13 cellular contexts compared by ENCODE assay signal in the genomic region with DNA sequence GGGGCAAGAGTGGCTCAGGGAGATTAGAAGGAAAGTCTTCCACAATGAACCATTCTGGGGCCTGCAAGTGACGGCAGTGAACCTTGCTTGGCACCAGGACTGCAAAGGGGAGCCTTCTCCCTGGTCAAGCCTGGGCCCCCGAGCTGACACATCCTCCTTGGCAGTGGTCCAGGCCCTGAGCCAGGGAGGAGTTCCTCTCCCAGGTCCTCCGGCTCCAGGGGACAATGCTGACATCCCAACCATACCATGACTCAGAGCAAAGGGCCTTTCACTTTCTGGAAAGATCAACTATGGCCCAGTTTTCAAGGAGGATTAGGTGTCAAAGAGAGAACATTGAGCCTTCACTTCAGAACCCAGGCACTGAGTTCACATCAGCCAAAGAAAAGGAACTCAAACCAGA.
A peak's percentile ranks its signal among the peaks of the same experiment; 100 is the strongest.
DNase-seq lines count a peak whose midpoint lies in the region; ATAC-seq and TF ChIP-seq lines count a peak whose summit lies in the region.
"Had no signal": no experiment of that assay in that cellular context is flagged by ENCODE, and none has a peak within 500 bp of the region (broad histone marks: within the 10 kb centered on the region; RNA-seq: fewer than 3 reads in every experiment).

No MANE protein-coding gene starts in this region.

- H3K36me3 Mint-ChIP-seq in type B pancreatic cell, result no peaks in the 10 kb centered on the region
- H3K36me3 Mint-ChIP-seq: WTC11 had no signal

- H3K9me1 ChIP-seq in IMR-90 (ENCODE audit: insufficient read depth, low read length), result no peaks in the 10 kb centered on the region

- no peaks in the 10 kb centered on the region for H3K79me1 ChIP-seq in IMR-90 (ENCODE audit: low read depth in 1 of 2, low read length in 2 of 2)
- H3K79me1 ChIP-seq in mesendoderm (ENCODE audit: low read length), result no peaks in the 10 kb centered on the region

- H3K4me3 Mint-ChIP-seq in type B pancreatic cell, result no peak overlapping the region
- H3K4me3 Mint-ChIP-seq: activated T-helper 1 cell treated with anti-CD3 and anti-CD28 coated beads, Interleukin-12 subunit alpha, Interleukin-12 subunit beta, Interleukin-2, Interleukin-4 antibody, amounts not matched to agents 30 ng/mL and 10 ng/mL and 1 ng/mL, durations not matched to agents 14 hours and 24 hours and 36 hours; WTC11 had no signal

- no peak overlapping the region for H3K27ac Mint-ChIP-seq in type B pancreatic cell
- H3K27ac Mint-ChIP-seq: activated T-helper 1 cell treated with anti-CD3 and anti-CD28 coated beads, Interleukin-12 subunit alpha, Interleukin-12 subunit beta, Interleukin-2, Interleukin-4 antibody, amounts not matched to agents 30 ng/mL and 10 ng/mL and 1 ng/mL, durations not matched to agents 14 hours and 24 hours and 36 hours; WTC11 had no signal

- no peak overlapping the region for H2AK5ac ChIP-seq in IMR-90 (ENCODE audit: low read depth, low read length)
- no peak overlapping the region for H2AK5ac ChIP-seq in mesendoderm (ENCODE audit: low read length)

- no peaks in the 10 kb centered on the region for H3K36me3 ChIP-seq in IMR-90 (ENCODE audit: control insufficient read depth, insufficient read depth, low read length)
- H3K36me3 ChIP-seq in mesendoderm (ENCODE audit: control insufficient read depth, insufficient read depth, low read length), result no peaks in the 10 kb centered on the region
- H3K36me3 ChIP-seq: transverse colon had no signal

- H3K23ac ChIP-seq in IMR-90 (ENCODE audit: low read depth, low read length) (no peak overlapping the region), mesendoderm (ENCODE audit: low read length) (no peak overlapping the region)

- no peaks in the 10 kb centered on the region for H3K9me3 ChIP-seq in IMR-90 (ENCODE audit: control insufficient read depth, insufficient read depth, low read length)
- H3K9me3 ChIP-seq: transverse colon had no signal

- no peak overlapping the region for H4K5ac ChIP-seq in IMR-90 (ENCODE audit: low read depth, low read length)
- H4K5ac ChIP-seq in mesendoderm (ENCODE audit: low read length), result no peak overlapping the region

- in situ Hi-C loops in IMR-90 (cut with MboI; ENCODE audit: low sequenced_read_pairs), result no loop called here

- H4K20me1 ChIP-seq in IMR-90 (ENCODE audit: insufficient read depth, low read length), result no peaks in the 10 kb centered on the region

- peak; percentile 82 for DNase-seq in AG08395 (ENCODE audit: low spot score)
- peak; percentile 71 for DNase-seq in IMR-90
- peak; percentile 77 for DNase-seq in astrocyte of the hippocampus (ENCODE audit: low read depth, low spot score)
- DNase-seq in iris pigment epithelial cell (ENCODE audit: low read depth), result peak; percentile 63
- DNase-seq in NOMO-1 (lab: John Stamatoyannopoulos, UW; ENCODE audit: unreplicated experiment in 2 of 2), result no peak
- no peak for DNase-seq in type B pancreatic cell (ENCODE audit: extremely low spot score, unreplicated experiment)
- no peak for DNase-seq in mesendoderm
- DNase-seq: NCI-H1092 treated with DMSO at 0.1 percent for 48 hours, transverse colon had no signal

- H3K9me3 Mint-ChIP-seq in type B pancreatic cell, result no peaks in the 10 kb centered on the region
- H3K9me3 Mint-ChIP-seq: activated T-helper 1 cell treated with anti-CD3 and anti-CD28 coated beads, Interleukin-12 subunit alpha, Interleukin-12 subunit beta, Interleukin-2, Interleukin-4 antibody, amounts not matched to agents 30 ng/mL and 10 ng/mL and 1 ng/mL, durations not matched to agents 14 hours and 24 hours and 36 hours; WTC11 had no signal

- dilution Hi-C loops in IMR-90 (cut with HindIII; ENCODE audit: low sequenced_read_pairs, unreplicated experiment), result no loop called here

- H3K4me1 ChIP-seq in IMR-90 (ENCODE audit: control insufficient read depth, insufficient read depth, low read length), result peaks cover 4% of the 10 kb centered on the region; the same call in 1 of the 2 replicates
- no peaks in the 10 kb centered on the region for H3K4me1 ChIP-seq in mesendoderm (ENCODE audit: control insufficient read depth, low read depth, low read length)
- H3K4me1 ChIP-seq: transverse colon had no signal

- no peak overlapping the region for H2AK9ac ChIP-seq in IMR-90 (replicated peaks; ENCODE audit: low read depth, low read length, poor library complexity)

- peak overlapping the region; percentile 58 for H2AFZ ChIP-seq in IMR-90 (replicated peaks; ENCODE audit: low read length, poor library complexity)

- no peak overlapping the region for H4K8ac ChIP-seq in IMR-90 (ENCODE audit: low read depth in 2 of 2, low read length in 2 of 2)
- H4K8ac ChIP-seq in mesendoderm (ENCODE audit: low read depth, low read length), result no peak overlapping the region

- H3K4me3 ChIP-seq in IMR-90 (ENCODE audit: insufficient read depth, low read depth, low read length), result no peak overlapping the region
- H3K4me3 ChIP-seq in mesendoderm (ENCODE audit: low read length), result no peak overlapping the region
- H3K4me3 ChIP-seq: transverse colon had no signal

- ATAC-seq in IMR-90 (ENCODE audit: low read depth) (peak; percentile 63), GM21447 (IDR thresholded peaks at IDR 0.05; ENCODE audit: unreplicated experiment) (no peak)
- ATAC-seq: WTC11 had no signal

- H3K18ac ChIP-seq in IMR-90 (ENCODE audit: low read depth, low read length) (no peak overlapping the region), mesendoderm (ENCODE audit: low read length) (no peak overlapping the region)

- H4K91ac ChIP-seq in IMR-90 (ENCODE audit: insufficient read depth, low read depth, low read length), result no peak overlapping the region

- no TSS peak for BruUV-seq in IMR-90 (replicated peaks; lab: Mats Ljungman, UMichigan)

- 40% methylated on average over 1 of the region's 3 CpGs; no CpG with 5 or more reads in 1 of the 2 experiments for WGBS in IMR-90 (ENCODE audit: extremely low coverage in 2 of 2, insufficient read length in 1 of 2), 2 experiments
- no CpG with 5 or more reads among the region's 3 CpGs for WGBS in mesendoderm (ENCODE audit: extremely low coverage, insufficient coverage, low lambda C conversion rate)

- H2BK20ac ChIP-seq in IMR-90 (ENCODE audit: low read depth, low read length), result no peak overlapping the region; the same call in 1 of the 2 replicates

- no peak overlapping the region for H3K4me2 ChIP-seq in IMR-90 (ENCODE audit: low read depth, low read length)
- H3K4me2 ChIP-seq in mesendoderm (ENCODE audit: low read length), result no peak overlapping the region

- POLR2A ChIA-PET in IMR-90 (lab: Charles Lee; ENCODE audit: unreplicated experiment), result no interaction called here

- intact Hi-C loops in IMR-90 (cut with micrococcal nuclease), result no loop called here

- H2BK120ac ChIP-seq in IMR-90 (ENCODE audit: low read depth, low read length) (no peak overlapping the region), mesendoderm (ENCODE audit: low read depth, low read length) (no peak overlapping the region)

- H3K56ac ChIP-seq in IMR-90 (ENCODE audit: extremely low read depth, insufficient read depth, low read length), result no peak overlapping the region
- no peak overlapping the region for H3K56ac ChIP-seq in mesendoderm (ENCODE audit: low read length)

- TF ChIP-seq RAD21 in IMR-90 (IDR thresholded peaks at IDR 0.05; ENCODE audit: low read length), result no peak

- no peak overlapping the region for H2BK5ac ChIP-seq in IMR-90 (ENCODE audit: low read depth, low read length, poor library complexity, severe bottlenecking)
- H2BK5ac ChIP-seq in mesendoderm (ENCODE audit: low read length), result no peak overlapping the region

- H2BK15ac ChIP-seq in IMR-90 (ENCODE audit: low read depth, low read length) (no peak overlapping the region), mesendoderm (replicated peaks; ENCODE audit: low read depth) (no peak overlapping the region)

- CTCF ChIA-PET in IMR-90 (lab: Yijun Ruan, JAX), result no interaction called here

- no peak for TF ChIP-seq POLR2A in IMR-90 (IDR thresholded peaks at IDR 0.05; ENCODE audit: low read depth, low read length)

- no peak for TF ChIP-seq CTCF in IMR-90 (conservative IDR thresholded peaks at IDR 0.05; ENCODE audit: low read depth, low read length)
- TF ChIP-seq CTCF in type B pancreatic cell (conservative IDR thresholded peaks at IDR 0.05), result no peak

- H3K4me1 Mint-ChIP-seq in type B pancreatic cell (ENCODE audit: unreplicated experiment), result peaks cover 4% of the 10 kb centered on the region

- no peak overlapping the region for H3K4ac ChIP-seq in IMR-90 (ENCODE audit: low read depth, low read length)
- no peak overlapping the region for H3K4ac ChIP-seq in mesendoderm (ENCODE audit: low read depth, low read length)

- H3K79me2 ChIP-seq in mesendoderm (ENCODE audit: control insufficient read depth, insufficient read depth, low read length), result no peaks in the 10 kb centered on the region

- H3K9ac ChIP-seq in IMR-90 (ENCODE audit: low read depth, low read length) (no peak overlapping the region), mesendoderm (ENCODE audit: low read length) (no peak overlapping the region)

- H3K27ac ChIP-seq in IMR-90 (ENCODE audit: insufficient read depth, low read length) (no peak overlapping the region), mesendoderm (ENCODE audit: low read depth, low read length) (no peak overlapping the region)
- H3K27ac ChIP-seq: C4-2B, transverse colon had no signal

- H3K14ac ChIP-seq in IMR-90 (replicated peaks; ENCODE audit: low read depth, low read length), result no peak overlapping the region

- no peaks in the 10 kb centered on the region for H3K27me3 Mint-ChIP-seq in type B pancreatic cell

- H3K27me3 ChIP-seq in IMR-90 (ENCODE audit: control insufficient read depth, insufficient read depth, low read length) (no peaks in the 10 kb centered on the region), mesendoderm (ENCODE audit: insufficient read depth, low read length, poor library complexity) (no peaks in the 10 kb centered on the region)
- H3K27me3 ChIP-seq: transverse colon had no signal

TF ChIP-seq in IMR-90, 13 proteins besides CTCF, POLR2A, EP300 and RAD21:
- TF ChIP-seq FOS (IDR thresholded peaks at IDR 0.05; ENCODE audit: low read depth, low read length) (peak; percentile 30; the same call in 1 of the 2 replicates), NFE2L2 (IDR thresholded peaks at IDR 0.05; ENCODE audit: low read depth, low read length) (peak; percentile 8; the same call in 1 of the 2 replicates), SMC3 (IDR thresholded peaks at IDR 0.05; ENCODE audit: low read depth, low read length) (no peak)
TF ChIP-seq in IMR-90: peak in this region for 2.

Comparison
In these comparisons a context has a peak if more than half of its experiments do, and no peak if none do; other contexts are left out.
1. DNase-seq: peak in AG08395 (single experiment), IMR-90 (single experiment), astrocyte of the hippocampus (single experiment) and iris pigment epithelial cell (single experiment); none in NOMO-1 (0 of 2), type B pancreatic cell (single experiment) and mesendoderm (single experiment).